Comparison of ENCODE assay signal across 8 cellular contexts in the genomic region with DNA sequence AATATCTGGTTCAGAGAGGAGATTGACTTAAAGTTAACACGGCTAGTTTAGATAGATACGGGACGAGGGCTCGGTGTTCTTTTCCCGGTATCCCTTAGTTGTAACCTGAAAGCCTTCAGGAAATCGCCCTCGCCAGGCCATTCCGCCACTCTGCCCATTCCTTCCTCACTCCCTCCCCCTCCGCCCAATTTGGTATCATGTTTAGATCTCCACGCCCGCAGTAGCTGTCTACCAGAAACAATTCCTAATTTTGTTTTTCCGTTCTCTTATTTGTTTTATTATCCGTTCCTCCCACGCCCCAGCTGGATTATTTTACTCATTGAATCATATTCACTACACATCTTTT. TPM values are rescaled to one million over a fixed set of nuclear protein-coding genes. Genes with fewer than 3 reads are reported as not detected.
DNase-seq lines count a peak whose midpoint lies in the region; ATAC-seq, FAIRE-seq and TF ChIP-seq lines count a peak whose summit lies in the region.

No MANE protein-coding gene starts in this region.

- peak; percentile 8 for ATAC-seq in GM18907 (IDR thresholded peaks at IDR 0.05; ENCODE audit: unreplicated experiment)
- ATAC-seq in WTC11 = peak; percentile 47
- no peak for ATAC-seq in HG02798 (IDR thresholded peaks at IDR 0.05; ENCODE audit: poor library complexity, unreplicated experiment)

- peaks cover 41% of the 10 kb centered on the region for H3K4me1 Mint-ChIP-seq in WTC11

- H3K4me1 ChIP-seq in HUES64 (ENCODE audit: insufficient read depth, low read length) = peaks cover 23% of the 10 kb centered on the region
- H3K4me1 ChIP-seq in muscle layer of duodenum (ENCODE audit: control insufficient read depth in 1 of 2, insufficient read depth in 2 of 2, low read length in 2 of 2) = peaks cover 15 to 23% of the 10 kb centered on the region in 2 donors

- no peaks in the 10 kb centered on the region for H3K36me3 Mint-ChIP-seq in WTC11

- TF ChIP-seq CTCF in WTC11 (IDR thresholded peaks at IDR 0.05) (no peak), epithelial cell of proximal tubule (conservative IDR thresholded peaks at IDR 0.05; ENCODE audit: low read depth, low read length) (no peak)

- no peaks in the 10 kb centered on the region; the same call in 1 of the 2 replicates for H3K27me3 Mint-ChIP-seq in WTC11 (ENCODE audit: low read depth)

- H3K36me3 ChIP-seq in HUES64 (ENCODE audit: insufficient read depth, low read length) (peaks cover 3% of the 10 kb centered on the region; the same call in 1 of the 2 replicates), muscle layer of duodenum (ENCODE audit: control insufficient read depth in 1 of 2, insufficient read depth in 2 of 2, low read length in 2 of 2) (peaks cover 2 to 10% of the 10 kb centered on the region in 2 donors)

- CTCF ChIA-PET in WTC11 (lab: Charles Lee) = interaction anchor here (1.1 to 5.0 kb wide), 4 partner anchors 37 to 258 kb away, joined by 3 to 35 read pairs (median 4); no protein-coding TSS in a partner anchor

- H3K4me3 Mint-ChIP-seq in WTC11 = peak overlapping the region; percentile 100

- under 1% methylated on average over 14 of the region's 14 CpGs for WGBS in HUES64

- H3K27ac Mint-ChIP-seq in WTC11 = peak overlapping the region; percentile 99

- no peaks in the 10 kb centered on the region for H3K9me3 Mint-ChIP-seq in WTC11

- H3K27ac ChIP-seq in HUES64 (ENCODE audit: low read depth, low read length) = peak overlapping the region; percentile 84; the same call in 1 of the 2 replicates
- H3K27ac ChIP-seq in muscle layer of duodenum (ENCODE audit: low read length) = peak overlapping the region; percentile 100

- POLR2A ChIA-PET in WTC11 (lab: Charles Lee) = interaction anchor here (1.1 to 2.7 kb wide), 3 partner anchors 39 to 97 kb away, joined by 4 to 12 read pairs (median 5); a partner anchor contains a TSS

- H3K27me3 ChIP-seq in HUES64 (ENCODE audit: insufficient read depth, low read length) (no peaks in the 10 kb centered on the region), muscle layer of duodenum (ENCODE audit: low read depth, low read length) (no peaks in the 10 kb centered on the region)

- H3K4me3 ChIP-seq in HUES64 (ENCODE audit: low read length) (peak overlapping the region; percentile 98), epithelial cell of proximal tubule (ENCODE audit: low read depth, low read length) (peak overlapping the region; percentile 75), muscle layer of duodenum (ENCODE audit: low read depth in 1 of 2, low read length in 2 of 2) (peak overlapping the region; percentile 97)

- FAIRE-seq in urothelium cell line (lab: Jason Lieb, UNC) = no peak

- no peaks in the 10 kb centered on the region for H3K9me3 ChIP-seq in HUES64 (ENCODE audit: insufficient read depth, low read depth, low read length)
- H3K9me3 ChIP-seq in muscle layer of duodenum (ENCODE audit: control insufficient read depth in 1 of 2, low read length in 2 of 2) = no peaks in the 10 kb centered on the region

- H3K9ac ChIP-seq in HUES64 (ENCODE audit: low read depth, low read length) = peak overlapping the region; percentile 92

- DNase-seq in AG08395 (ENCODE audit: low spot score) (peak; percentile 21), WTC11 (ENCODE audit: low spot score) (peak; percentile 29), epithelial cell of proximal tubule (ENCODE audit: low read depth) (no peak), urothelium cell line (ENCODE audit: low spot score) (peak; percentile 38)

TF ChIP-seq in WTC11, 78 proteins besides CTCF, POLR2A, EP300 and RAD21 (continues in another document):
- TF ChIP-seq, protein P1, sequence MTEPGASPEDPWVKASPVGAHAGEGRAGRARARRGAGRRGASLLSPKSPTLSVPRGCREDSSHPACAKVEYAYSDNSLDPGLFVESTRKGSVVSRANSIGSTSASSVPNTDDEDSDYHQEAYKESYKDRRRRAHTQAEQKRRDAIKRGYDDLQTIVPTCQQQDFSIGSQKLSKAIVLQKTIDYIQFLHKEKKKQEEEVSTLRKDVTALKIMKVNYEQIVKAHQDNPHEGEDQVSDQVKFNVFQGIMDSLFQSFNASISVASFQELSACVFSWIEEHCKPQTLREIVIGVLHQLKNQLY (CRISPR knock-in tag; IDR thresholded peaks at IDR 0.05) = no peak
- TF ChIP-seq MYBL2 (CRISPR knock-in tag; IDR thresholded peaks at IDR 0.05) (no peak), SOX15 (CRISPR knock-in tag; IDR thresholded peaks at IDR 0.05) (no peak), ZNF121 (CRISPR knock-in tag; IDR thresholded peaks at IDR 0.05) (no peak), ZNF219 (CRISPR knock-in tag; IDR thresholded peaks at IDR 0.05; ENCODE audit: borderline replicate concordance) (no peak), GABPB1 (CRISPR knock-in tag; IDR thresholded peaks at IDR 0.05) (no peak), TP53 (CRISPR knock-in tag; IDR thresholded peaks at IDR 0.05) (no peak), ELF4 (CRISPR knock-in tag; IDR thresholded peaks at IDR 0.05; ENCODE audit: low read depth) (no peak), NFYB (CRISPR knock-in tag; conservative IDR thresholded peaks at IDR 0.05; ENCODE audit: low read depth) (no peak), ZNF263 (CRISPR knock-in tag; IDR thresholded peaks at IDR 0.05; ENCODE audit: low read depth) (no peak), PRRX2 (CRISPR knock-in tag; IDR thresholded peaks at IDR 0.05) (no peak)
- TF ChIP-seq, protein P2, sequence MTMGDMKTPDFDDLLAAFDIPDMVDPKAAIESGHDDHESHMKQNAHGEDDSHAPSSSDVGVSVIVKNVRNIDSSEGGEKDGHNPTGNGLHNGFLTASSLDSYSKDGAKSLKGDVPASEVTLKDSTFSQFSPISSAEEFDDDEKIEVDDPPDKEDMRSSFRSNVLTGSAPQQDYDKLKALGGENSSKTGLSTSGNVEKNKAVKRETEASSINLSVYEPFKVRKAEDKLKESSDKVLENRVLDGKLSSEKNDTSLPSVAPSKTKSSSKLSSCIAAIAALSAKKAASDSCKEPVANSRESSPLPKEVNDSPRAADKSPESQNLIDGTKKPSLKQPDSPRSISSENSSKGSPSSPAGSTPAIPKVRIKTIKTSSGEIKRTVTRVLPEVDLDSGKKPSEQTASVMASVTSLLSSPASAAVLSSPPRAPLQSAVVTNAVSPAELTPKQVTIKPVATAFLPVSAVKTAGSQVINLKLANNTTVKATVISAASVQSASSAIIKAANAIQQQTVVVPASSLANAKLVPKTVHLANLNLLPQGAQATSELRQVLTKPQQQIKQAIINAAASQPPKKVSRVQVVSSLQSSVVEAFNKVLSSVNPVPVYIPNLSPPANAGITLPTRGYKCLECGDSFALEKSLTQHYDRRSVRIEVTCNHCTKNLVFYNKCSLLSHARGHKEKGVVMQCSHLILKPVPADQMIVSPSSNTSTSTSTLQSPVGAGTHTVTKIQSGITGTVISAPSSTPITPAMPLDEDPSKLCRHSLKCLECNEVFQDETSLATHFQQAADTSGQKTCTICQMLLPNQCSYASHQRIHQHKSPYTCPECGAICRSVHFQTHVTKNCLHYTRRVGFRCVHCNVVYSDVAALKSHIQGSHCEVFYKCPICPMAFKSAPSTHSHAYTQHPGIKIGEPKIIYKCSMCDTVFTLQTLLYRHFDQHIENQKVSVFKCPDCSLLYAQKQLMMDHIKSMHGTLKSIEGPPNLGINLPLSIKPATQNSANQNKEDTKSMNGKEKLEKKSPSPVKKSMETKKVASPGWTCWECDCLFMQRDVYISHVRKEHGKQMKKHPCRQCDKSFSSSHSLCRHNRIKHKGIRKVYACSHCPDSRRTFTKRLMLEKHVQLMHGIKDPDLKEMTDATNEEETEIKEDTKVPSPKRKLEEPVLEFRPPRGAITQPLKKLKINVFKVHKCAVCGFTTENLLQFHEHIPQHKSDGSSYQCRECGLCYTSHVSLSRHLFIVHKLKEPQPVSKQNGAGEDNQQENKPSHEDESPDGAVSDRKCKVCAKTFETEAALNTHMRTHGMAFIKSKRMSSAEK (CRISPR knock-in tag; IDR thresholded peaks at IDR 0.05; ENCODE audit: borderline replicate concordance) = no peak
- TF ChIP-seq, protein P3, sequence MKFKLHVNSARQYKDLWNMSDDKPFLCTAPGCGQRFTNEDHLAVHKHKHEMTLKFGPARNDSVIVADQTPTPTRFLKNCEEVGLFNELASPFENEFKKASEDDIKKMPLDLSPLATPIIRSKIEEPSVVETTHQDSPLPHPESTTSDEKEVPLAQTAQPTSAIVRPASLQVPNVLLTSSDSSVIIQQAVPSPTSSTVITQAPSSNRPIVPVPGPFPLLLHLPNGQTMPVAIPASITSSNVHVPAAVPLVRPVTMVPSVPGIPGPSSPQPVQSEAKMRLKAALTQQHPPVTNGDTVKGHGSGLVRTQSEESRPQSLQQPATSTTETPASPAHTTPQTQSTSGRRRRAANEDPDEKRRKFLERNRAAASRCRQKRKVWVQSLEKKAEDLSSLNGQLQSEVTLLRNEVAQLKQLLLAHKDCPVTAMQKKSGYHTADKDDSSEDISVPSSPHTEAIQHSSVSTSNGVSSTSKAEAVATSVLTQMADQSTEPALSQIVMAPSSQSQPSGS (CRISPR knock-in tag; IDR thresholded peaks at IDR 0.05; ENCODE audit: borderline replicate concordance, low read depth) = no peak
- TF ChIP-seq, protein P4, sequence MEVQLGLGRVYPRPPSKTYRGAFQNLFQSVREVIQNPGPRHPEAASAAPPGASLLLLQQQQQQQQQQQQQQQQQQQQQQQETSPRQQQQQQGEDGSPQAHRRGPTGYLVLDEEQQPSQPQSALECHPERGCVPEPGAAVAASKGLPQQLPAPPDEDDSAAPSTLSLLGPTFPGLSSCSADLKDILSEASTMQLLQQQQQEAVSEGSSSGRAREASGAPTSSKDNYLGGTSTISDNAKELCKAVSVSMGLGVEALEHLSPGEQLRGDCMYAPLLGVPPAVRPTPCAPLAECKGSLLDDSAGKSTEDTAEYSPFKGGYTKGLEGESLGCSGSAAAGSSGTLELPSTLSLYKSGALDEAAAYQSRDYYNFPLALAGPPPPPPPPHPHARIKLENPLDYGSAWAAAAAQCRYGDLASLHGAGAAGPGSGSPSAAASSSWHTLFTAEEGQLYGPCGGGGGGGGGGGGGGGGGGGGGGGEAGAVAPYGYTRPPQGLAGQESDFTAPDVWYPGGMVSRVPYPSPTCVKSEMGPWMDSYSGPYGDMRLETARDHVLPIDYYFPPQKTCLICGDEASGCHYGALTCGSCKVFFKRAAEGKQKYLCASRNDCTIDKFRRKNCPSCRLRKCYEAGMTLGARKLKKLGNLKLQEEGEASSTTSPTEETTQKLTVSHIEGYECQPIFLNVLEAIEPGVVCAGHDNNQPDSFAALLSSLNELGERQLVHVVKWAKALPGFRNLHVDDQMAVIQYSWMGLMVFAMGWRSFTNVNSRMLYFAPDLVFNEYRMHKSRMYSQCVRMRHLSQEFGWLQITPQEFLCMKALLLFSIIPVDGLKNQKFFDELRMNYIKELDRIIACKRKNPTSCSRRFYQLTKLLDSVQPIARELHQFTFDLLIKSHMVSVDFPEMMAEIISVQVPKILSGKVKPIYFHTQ (CRISPR knock-in tag; IDR thresholded peaks at IDR 0.05) = no peak

RNA-seq across cellular contexts. Expression of a gene that starts 0.7 kb away (rescaled TPM):
- polyA plus RNA-seq in HUES64 (2013, experiment 1 of 2) = 4.5 TPM
- polyA plus RNA-seq in HUES64 (2013, experiment 2 of 2) = 6.4 TPM
- total RNA-seq in WTC11 (2021) (8.9 to 11.4 TPM (median 9.4 TPM) in 3 replicates), epithelial cell of proximal tubule (3.4 and 5.8 TPM in 2 replicates)

RNA-seq across cellular contexts. Expression of a gene that starts 38.9 kb away (rescaled TPM):
- polyA plus RNA-seq in HUES64 (2013, experiment 1 of 2) = 35.0 TPM
- 29.4 TPM for polyA plus RNA-seq in HUES64 (2013, experiment 2 of 2)
- total RNA-seq in WTC11 (2021) = 40.4 to 46.5 TPM (median 43.6 TPM) in 3 replicates
- 20.7 and 43.9 TPM in 2 replicates for total RNA-seq in epithelial cell of proximal tubule
